In genomic region chr1:157291083-157291482, GRCh38 we compare ENCODE assay signal across 9 cellular contexts.
"Had no signal": no experiment of that assay in that cellular context is flagged by ENCODE, and none has a peak within 500 bp of the region (broad histone marks: within the 10 kb centered on the region; RNA-seq: fewer than 3 reads in every experiment).

No MANE protein-coding gene starts in this region.

- H3K36me3 ChIP-seq: HAP-1 had no signal

- H3K9me3 ChIP-seq: HAP-1 had no signal

- DNase-seq: GM23248, GOT3, H7, HFFc6, KG1 had no signal

- H3K4me1 ChIP-seq: HAP-1 had no signal

- H3K27ac ChIP-seq: GM23248, HL-60 had no signal

- H3K27ac Mint-ChIP-seq: HFFc6 had no signal

- H2AFZ ChIP-seq: GM23248 had no signal

- ATAC-seq: HCT116 had no signal

- H3K9ac ChIP-seq: GM23248 had no signal

- H3K4me3 ChIP-seq: GM23248, HAP-1 had no signal

- H3K9me3 Mint-ChIP-seq: HFFc6, IgD-negative memory B cell had no signal

- H3K4me3 Mint-ChIP-seq: HFFc6, IgD-negative memory B cell had no signal
